8 cellular contexts compared by ENCODE assay signal in the genomic region with DNA sequence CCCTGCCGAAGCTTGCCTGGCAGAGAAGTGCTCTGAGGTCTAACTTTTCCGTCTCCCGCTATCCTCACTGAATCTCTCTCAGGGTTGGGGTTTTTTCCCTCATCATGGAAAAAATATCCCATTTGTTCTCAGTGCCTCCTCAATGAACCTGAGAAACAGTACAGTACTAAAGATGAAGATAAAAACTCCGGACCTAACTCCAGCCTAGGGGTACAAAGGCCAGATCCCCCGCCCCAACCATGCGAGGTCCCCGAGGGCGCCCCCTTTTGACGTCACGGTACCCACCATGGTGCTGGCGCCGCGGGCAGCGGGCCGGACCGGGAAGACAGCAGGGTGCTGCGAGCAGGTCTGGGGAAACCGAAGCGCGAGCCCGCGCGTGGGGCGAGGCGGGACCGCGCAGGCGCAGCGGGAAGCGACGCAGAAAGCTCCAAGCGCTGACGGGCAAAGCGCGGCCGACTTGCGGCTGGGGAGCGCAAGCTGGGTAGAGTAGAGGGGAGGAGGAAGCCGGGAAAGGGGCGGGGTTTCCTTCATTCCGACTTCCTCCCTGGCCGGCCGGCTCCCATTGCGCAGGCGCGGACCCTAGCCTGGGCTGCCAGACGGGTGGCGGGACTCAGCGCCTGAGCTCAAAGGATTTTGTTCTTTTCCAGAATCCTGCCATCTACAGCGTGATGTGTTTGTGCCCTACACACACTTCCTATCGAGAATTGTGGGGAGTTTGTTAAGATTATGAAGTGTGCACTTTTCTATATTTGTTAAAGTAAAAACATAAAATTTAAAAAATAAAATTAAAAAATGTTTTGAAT. TPM values are rescaled to one million over a fixed set of nuclear protein-coding genes. Genes with fewer than 3 reads are reported as not detected.
DNase-seq lines count a peak whose midpoint lies in the region; ATAC-seq, FAIRE-seq and TF ChIP-seq lines count a peak whose summit lies in the region.

A gene (minus strand): TSS at position 497 of the 803 bp plus-strand sequence. CDS start 209 bp downstream, at position 288.

- H3K9ac ChIP-seq in SU-DHL-6 (ENCODE audit: low read length) = peak within 1 kb of the TSS; percentile 82

- H3K36me3 ChIP-seq in SU-DHL-6 (ENCODE audit: low read length) (0 out of 2 replicates have a peak, but pooled peaks cover 3% of the 10 kb centered on the region), pancreas (no peaks in the 10 kb centered on the region), tibial artery (peaks cover 0 to 17% (median 0%) of the 10 kb centered on the region in 3 donors)

- H3K4me1 ChIP-seq in pancreas = peaks cover 0 to 12% (median 6%) of the 10 kb centered on the region in 3 donors
- peaks cover 0 to 17% (median 11%) of the 10 kb centered on the region in 4 donors for H3K4me1 ChIP-seq in tibial artery

- FAIRE-seq in pancreas (lab: Jason Lieb, UNC) = peak; percentile 59

- peaks cover 14% of the 10 kb centered on the region for H3F3A ChIP-seq in SU-DHL-6 (ENCODE audit: insufficient read depth)

- intact Hi-C loops in head of caudate nucleus (cut with DNase I) = no loop called here
- intact Hi-C loops in pancreas (cut with DNase I) = no loop called here
- intact Hi-C loops in tibial artery (cut with DNase I; ENCODE audit: low total_unique reads) = no loop called here

- peak within 1 kb of the TSS; percentile 94 for H3K27ac Mint-ChIP-seq in activated naive CD8-positive, alpha-beta T cell treated with anti-CD3 and anti-CD28 coated beads, Interleukin-2, amount 10 ng/mL, durations not matched to agents 7 days and 5 days

- H3K4me3 ChIP-seq in SU-DHL-6 (ENCODE audit: insufficient read depth, low read length, poor library complexity, severe bottlenecking) = peak within 1 kb of the TSS; percentile 79
- peak within 1 kb of the TSS; percentile 32 to 81 (median 62) for H3K4me3 ChIP-seq in pancreas
- peak within 1 kb of the TSS; percentile 54 to 59 for H3K4me3 ChIP-seq in tibial artery

- H3K27me3 Mint-ChIP-seq in activated naive CD8-positive, alpha-beta T cell treated with anti-CD3 and anti-CD28 coated beads, Interleukin-2, amount 10 ng/mL, durations not matched to agents 7 days and 5 days = no peaks in the 10 kb centered on the region

- 0% methylated on average over 50 to 51 of the region's 51 CpGs for WGBS in pancreas, 2 donors

- POLR2A ChIA-PET in activated naive CD8-positive, alpha-beta T cell treated with anti-CD3 and anti-CD28 coated beads, Interleukin-2, amount 10 ng/mL, durations not matched to agents 7 days and 5 days (lab: Charles Lee) = interaction anchor here (0.6 to 4.0 kb wide), 32 partner anchors 8 to 1165 kb away, joined by 3 to 66 read pairs (median 4); a partner anchor contains a TSS

- H3K4me2 ChIP-seq in SU-DHL-6 (ENCODE audit: low read depth, low read length, poor library complexity, severe bottlenecking) = peak within 1 kb of the TSS; percentile 80

- peak within 1 kb of the TSS; percentile 99 for H3K4me3 Mint-ChIP-seq in activated naive CD8-positive, alpha-beta T cell treated with anti-CD3 and anti-CD28 coated beads, Interleukin-2, amount 10 ng/mL, durations not matched to agents 7 days and 5 days

- TF ChIP-seq CTCF in SU-DHL-6 (IDR thresholded peaks at IDR 0.05; ENCODE audit: insufficient read depth, low read length, poor library complexity, severe bottlenecking) (peak; percentile 50), pancreas (IDR thresholded peaks at IDR 0.05) (no peak), tibial artery (IDR thresholded peaks at IDR 0.05) (peak; percentile 17 to 21)

- TF ChIP-seq POLR2A in GM10847 (IDR thresholded peaks at IDR 0.05; ENCODE audit: extremely low read depth, insufficient read length) = peak; percentile 85

- H2AFZ ChIP-seq in SU-DHL-6 (ENCODE audit: low read depth, low read length, severe bottlenecking) = peak within 1 kb of the TSS; percentile 74

- peaks cover 20% of the 10 kb centered on the region for H3K4me1 Mint-ChIP-seq in activated naive CD8-positive, alpha-beta T cell treated with anti-CD3 and anti-CD28 coated beads, Interleukin-2, amount 10 ng/mL, durations not matched to agents 7 days and 5 days

- peak within 1 kb of the TSS; percentile 69 for H3K27ac ChIP-seq in SU-DHL-6 (ENCODE audit: low read depth, low read length)
- H3K27ac ChIP-seq in pancreas = peak within 1 kb of the TSS; percentile 71 to 91 (median 80)
- H3K27ac ChIP-seq in tibial artery = peak within 1 kb of the TSS; percentile 87 to 88

- no peaks in the 10 kb centered on the region for H3K9me3 Mint-ChIP-seq in activated naive CD8-positive, alpha-beta T cell treated with anti-CD3 and anti-CD28 coated beads, Interleukin-2, amount 10 ng/mL, durations not matched to agents 7 days and 5 days

- H3K9me3 ChIP-seq in SU-DHL-6 (ENCODE audit: insufficient read depth, low read length) = no peaks in the 10 kb centered on the region
- no peaks in the 10 kb centered on the region for H3K9me3 ChIP-seq in pancreas
- H3K9me3 ChIP-seq in tibial artery = no peaks in the 10 kb centered on the region

- H3K79me2 ChIP-seq in SU-DHL-6 (ENCODE audit: insufficient read depth, low read length) = peaks cover 32% of the 10 kb centered on the region

- ATAC-seq in HG02623 (IDR thresholded peaks at IDR 0.05; ENCODE audit: unreplicated experiment) = peak; percentile 84
- peak; percentile 96 for ATAC-seq in activated naive CD8-positive, alpha-beta T cell treated with anti-CD3 and anti-CD28 coated beads, Interleukin-2, amount 10 ng/mL, durations not matched to agents 7 days and 5 days (ENCODE audit: low read depth)
- peak; percentile 95 to 99 (median 98) for ATAC-seq in pancreas

- H3K27me3 ChIP-seq in SU-DHL-6 (ENCODE audit: low read length) (no peaks in the 10 kb centered on the region), pancreas (no peaks in the 10 kb centered on the region), tibial artery (no peaks in the 10 kb centered on the region)

- peaks cover 20% of the 10 kb centered on the region for H3K36me3 Mint-ChIP-seq in activated naive CD8-positive, alpha-beta T cell treated with anti-CD3 and anti-CD28 coated beads, Interleukin-2, amount 10 ng/mL, durations not matched to agents 7 days and 5 days

- H4K20me1 ChIP-seq in SU-DHL-6 (ENCODE audit: low read depth, low read length) = no peaks in the 10 kb centered on the region

- DNase-seq in NCI-H1105 (lab: John Stamatoyannopoulos, UW) (peak; percentile 96), head of caudate nucleus (peak; percentile 94 to 99 (median 98)), pancreas (peak; percentile 96 to 99 (median 98)), tibial artery (peak; percentile 97 to 99)
- peak; percentile 98 for DNase-seq in activated naive CD8-positive, alpha-beta T cell treated with anti-CD3 and anti-CD28 coated beads, Interleukin-2, amount 10 ng/mL, durations not matched to agents 7 days and 5 days

- no peaks in the 10 kb centered on the region for H3K9me2 ChIP-seq in SU-DHL-6 (replicated peaks; ENCODE audit: insufficient read depth, low read length)

RNA-seq across cellular contexts. Expression of the gene that starts here (rescaled TPM):
- 10 to 100 TPM; 89.9 to 97.9 TPM for total RNA-seq in activated naive CD8-positive, alpha-beta T cell treated with anti-CD3 and anti-CD28 coated beads, Interleukin-2, amount 10 ng/mL, durations not matched to agents 7 days and 5 days
- 10 to 100 TPM; 11.0 to 23.1 (median 19.0) TPM for total RNA-seq in pancreas
- polyA plus RNA-seq in pancreas = 10 to 100 TPM; 25.1 to 27.3 TPM

Comparison
In these comparisons a context has a peak if more than half of its experiments do, and no peak if none do; other contexts are left out.
1. Peak in every context shown above with its lines: DNase-seq, ATAC-seq, H3K4me3 ChIP-seq and H3K27ac ChIP-seq.
2. CTCF ChIP-seq: peak in SU-DHL-6 (single experiment) and tibial artery (2 of 2); none in pancreas (0 of 4).